21 cellular contexts compared by ENCODE assay signal in the genomic region with DNA sequence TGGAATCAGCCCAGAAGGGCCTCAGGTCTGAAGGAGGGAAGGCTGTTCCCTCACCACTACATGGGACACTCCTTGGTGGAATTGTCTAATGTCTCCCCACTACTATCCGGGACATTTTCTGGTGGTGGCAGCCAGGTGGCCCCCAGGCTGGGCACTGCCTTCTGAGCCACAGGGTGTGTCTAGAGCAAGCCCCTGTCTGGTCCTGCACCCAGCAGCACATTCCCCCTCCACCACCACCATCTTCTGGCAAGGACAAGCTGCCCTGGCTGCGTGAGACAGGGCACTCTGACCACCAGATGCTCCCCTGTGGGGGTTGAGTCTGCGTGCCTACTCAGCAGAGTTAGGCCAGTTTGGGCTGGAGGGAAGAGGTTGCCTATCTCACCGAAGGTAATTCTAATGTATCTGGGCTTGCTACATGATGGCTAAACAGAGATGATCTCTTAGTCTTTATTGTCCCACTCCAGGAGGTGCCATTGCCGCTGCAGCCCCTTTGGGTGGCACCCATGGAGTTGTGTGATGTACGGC.
DNase-seq lines count a peak whose midpoint lies in the region; ATAC-seq and TF ChIP-seq lines count a peak whose summit lies in the region.
"Had no signal": no experiment of that assay in that cellular context is flagged by ENCODE, and none has a peak within 500 bp of the region (broad histone marks: within the 10 kb centered on the region; RNA-seq: fewer than 3 reads in every experiment).

No MANE protein-coding gene starts in this region.

- 78 to 94% methylated on average over 6 of the region's 6 CpGs for WGBS in sigmoid colon, 2 donors

- no peaks in the 10 kb centered on the region for H3K9me3 ChIP-seq in right atrium auricular region
- H3K9me3 ChIP-seq in sigmoid colon, result no peaks in the 10 kb centered on the region

- H3K4me3 Mint-ChIP-seq in CD14-positive monocyte, result peak overlapping the region; percentile 70 to 91
- H3K4me3 Mint-ChIP-seq in activated naive CD4-positive, alpha-beta T cell treated with anti-CD3 and anti-CD28 coated beads for 36 hours, result no peak overlapping the region
- H3K4me3 Mint-ChIP-seq: activated CD4-positive, alpha-beta T cell treated with anti-CD3 and anti-CD28 coated beads, Interleukin-2, amount 10 ng/mL, durations not matched to agents 24 days and 14 days; endodermal cell; immature natural killer cell; nephron; T-cell had no signal

- no peak for DNase-seq in CD14-positive monocyte (ENCODE audit: low spot score)
- no peak for DNase-seq in RWPE1 (ENCODE audit: low spot score)
- DNase-seq in right atrium auricular region (ENCODE audit: low spot score), result no peak
- DNase-seq in sigmoid colon, result no peak
- DNase-seq in GM10266 (ENCODE audit: extremely low spot score), result no peak
- DNase-seq in activated naive CD4-positive, alpha-beta T cell treated with anti-CD3 and anti-CD28 coated beads for 36 hours, result no peak
- DNase-seq: activated CD4-positive, alpha-beta T cell treated with anti-CD3 and anti-CD28 coated beads, Interleukin-2, amount 10 ng/mL, durations not matched to agents 24 days and 14 days; activated CD8-positive, alpha-beta memory T cell treated with anti-CD3 and anti-CD28 coated beads, Interleukin-2, amount 50 U/mL, for 48 hours; activated gamma-delta T cell; cerebellar nuclear complex; endodermal cell; immature natural killer cell; NCI-H1048; NCI-H2081 treated with DMSO at 0.1 percent for 48 hours; NCI-H510A; SHP77; T-cell had no signal

- H3K4me3 ChIP-seq in right atrium auricular region (peak overlapping the region in 1 of 2 donors; percentile 6), sigmoid colon (peak overlapping the region in 2 of 4 donors; percentile 13 to 16)

- peaks cover 0 to 3% (median 2%) of the 10 kb centered on the region in 3 donors for H3K27me3 Mint-ChIP-seq in CD14-positive monocyte (ENCODE audit: low read depth in 3 of 3)
- H3K27me3 Mint-ChIP-seq in activated naive CD4-positive, alpha-beta T cell treated with anti-CD3 and anti-CD28 coated beads for 36 hours (ENCODE audit: low read depth), result no peaks in the 10 kb centered on the region
- H3K27me3 Mint-ChIP-seq: activated CD4-positive, alpha-beta T cell treated with anti-CD3 and anti-CD28 coated beads, Interleukin-2, amount 10 ng/mL, durations not matched to agents 24 days and 14 days; T-cell had no signal

- intact Hi-C loops in CD14-positive monocyte (cut with micrococcal nuclease) (loop anchor here in 1 of 2 donors (5.0 kb wide), 1 partner anchor 35 kb away; no protein-coding TSS in a partner anchor), sigmoid colon (cut with DNase I) (no loop called here)
- intact Hi-C loops in activated naive CD4-positive, alpha-beta T cell treated with anti-CD3 and anti-CD28 coated beads for 36 hours (cut with micrococcal nuclease), result no loop called here

- no peak for ATAC-seq in GM21528 (IDR thresholded peaks at IDR 0.05; ENCODE audit: low FRiP score, unreplicated experiment)
- no peak for ATAC-seq in HG03439 (IDR thresholded peaks at IDR 0.05; ENCODE audit: unreplicated experiment)
- ATAC-seq: T-cell had no signal

- peaks cover 62% of the 10 kb centered on the region for H3K4me1 Mint-ChIP-seq in CD14-positive monocyte
- H3K4me1 Mint-ChIP-seq in activated naive CD4-positive, alpha-beta T cell treated with anti-CD3 and anti-CD28 coated beads for 36 hours (ENCODE audit: low read depth), result peaks cover 6% of the 10 kb centered on the region
- H3K4me1 Mint-ChIP-seq: immature natural killer cell had no signal

- H3K9me3 Mint-ChIP-seq in CD14-positive monocyte, result peaks cover 0 to 3% (median 0%) of the 10 kb centered on the region in 7 donors
- no peaks in the 10 kb centered on the region for H3K9me3 Mint-ChIP-seq in activated naive CD4-positive, alpha-beta T cell treated with anti-CD3 and anti-CD28 coated beads for 36 hours
- H3K9me3 Mint-ChIP-seq: activated CD4-positive, alpha-beta T cell treated with anti-CD3 and anti-CD28 coated beads, Interleukin-2, amount 10 ng/mL, durations not matched to agents 24 days and 14 days; endodermal cell; immature natural killer cell; nephron; T-cell had no signal

- no peaks in the 10 kb centered on the region for H3K36me3 ChIP-seq in right atrium auricular region
- H3K36me3 ChIP-seq in sigmoid colon, result no peaks in the 10 kb centered on the region

- TF ChIP-seq CTCF in CD14-positive monocyte (IDR thresholded peaks at IDR 0.05) (no peak), RWPE1 (conservative IDR thresholded peaks at IDR 0.05; ENCODE audit: low read depth) (no peak), right atrium auricular region (IDR thresholded peaks at IDR 0.05) (no peak), sigmoid colon (IDR thresholded peaks at IDR 0.05) (no peak), GM10266 (IDR thresholded peaks at IDR 0.05; ENCODE audit: control insufficient read depth, insufficient read depth, low read depth, missing control alignments) (no peak)

- CTCF ChIA-PET in RWPE1 (lab: Yijun Ruan, JAX), result interaction anchor here (0.5 kb wide), 1 partner anchor 136 kb away, joined by 4 read pairs; no protein-coding TSS in a partner anchor
- CTCF ChIA-PET in activated naive CD4-positive, alpha-beta T cell treated with anti-CD3 and anti-CD28 coated beads for 36 hours (lab: Charles Lee), result interaction anchor here (0.5 to 0.6 kb wide), 2 partner anchors 11 to 107 kb away, joined by 3 to 4 read pairs; no protein-coding TSS in a partner anchor

- peaks cover 3 to 25% of the 10 kb centered on the region in 2 donors for H3K4me1 ChIP-seq in right atrium auricular region
- peaks cover 0 to 23% (median 18%) of the 10 kb centered on the region in 4 donors for H3K4me1 ChIP-seq in sigmoid colon

- POLR2A ChIA-PET in RWPE1 (lab: Yijun Ruan, JAX; ENCODE audit: low non-redundant PET), result interaction anchor here (0.5 kb wide), 1 partner anchor 11 kb away, joined by 7 read pairs; no protein-coding TSS in a partner anchor

- no peaks in the 10 kb centered on the region for H3K27me3 ChIP-seq in right atrium auricular region
- no peaks in the 10 kb centered on the region for H3K27me3 ChIP-seq in sigmoid colon

- peak overlapping the region; percentile 45; the same call in 1 of the 2 replicates for H3K27ac ChIP-seq in RWPE1
- peak overlapping the region; percentile 11 to 26 for H3K27ac ChIP-seq in right atrium auricular region
- H3K27ac ChIP-seq in sigmoid colon, result peak overlapping the region in 3 of 4 donors; percentile 4 to 50 (median 18)

- H3K36me3 Mint-ChIP-seq in CD14-positive monocyte, result peaks cover 17 to 27% of the 10 kb centered on the region in 2 donors
- no peaks in the 10 kb centered on the region for H3K36me3 Mint-ChIP-seq in activated naive CD4-positive, alpha-beta T cell treated with anti-CD3 and anti-CD28 coated beads for 36 hours (ENCODE audit: low read depth)
- H3K36me3 Mint-ChIP-seq: immature natural killer cell, T-cell had no signal

- peak overlapping the region; percentile 92 to 97 (median 96) for H3K27ac Mint-ChIP-seq in CD14-positive monocyte
- H3K27ac Mint-ChIP-seq in activated naive CD4-positive, alpha-beta T cell treated with anti-CD3 and anti-CD28 coated beads for 36 hours, result no peak overlapping the region
- H3K27ac Mint-ChIP-seq: activated CD4-positive, alpha-beta T cell treated with anti-CD3 and anti-CD28 coated beads, Interleukin-2, amount 10 ng/mL, durations not matched to agents 24 days and 14 days; endodermal cell; nephron; progenitor cell of endocrine pancreas had no signal

- no peak for TF ChIP-seq POLR2A in sigmoid colon (IDR thresholded peaks at IDR 0.05)

- TF ChIP-seq EP300 in sigmoid colon (IDR thresholded peaks at IDR 0.05), result no peak
